Comparison of ENCODE assay signal across 8 cellular contexts in genomic region chr1:101769520-101769919, GRCh38.
A peak's percentile ranks its signal among the peaks of the same experiment; 100 is the strongest.
DNase-seq lines count a peak whose midpoint lies in the region; ATAC-seq and TF ChIP-seq lines count a peak whose summit lies in the region.

No MANE protein-coding gene starts in this region.

- ATAC-seq in HG03175 (IDR thresholded peaks at IDR 0.05; ENCODE audit: unreplicated experiment) (peak; percentile 87), HG03097 (IDR thresholded peaks at IDR 0.05; ENCODE audit: low FRiP score, unreplicated experiment) (no peak)

- H3K9me3 ChIP-seq in SK-N-SH, result no peaks in the 10 kb centered on the region
- H3K9me3 ChIP-seq in neural cell (ENCODE audit: low read length), result no peaks in the 10 kb centered on the region

- H2AFZ ChIP-seq in SK-N-SH (ENCODE audit: low read depth) (no peak overlapping the region), neural cell (ENCODE audit: low read depth, low read length) (no peak overlapping the region)

- TF ChIP-seq CTCF in SK-N-SH (IDR thresholded peaks at IDR 0.05) (peak; percentile 59), neural cell (IDR thresholded peaks at IDR 0.05; ENCODE audit: poor library complexity, severe bottlenecking) (no peak)

- H3K9ac ChIP-seq in SK-N-SH, result no peak overlapping the region
- H3K9ac ChIP-seq in neural cell (ENCODE audit: low read length), result no peak overlapping the region

- no peak for TF ChIP-seq EP300 in SK-N-SH (IDR thresholded peaks at IDR 0.05; ENCODE audit: borderline replicate concordance in 1 of 2, low read depth in 1 of 2, low read length in 1 of 2)
- TF ChIP-seq EP300 in neural cell (conservative IDR thresholded peaks at IDR 0.05; ENCODE audit: poor library complexity, severe bottlenecking), result no peak

- H4K20me1 ChIP-seq in SK-N-SH (ENCODE audit: insufficient read depth), result no peaks in the 10 kb centered on the region
- H4K20me1 ChIP-seq in neural cell (ENCODE audit: insufficient read depth), result no peaks in the 10 kb centered on the region

- H3K79me2 ChIP-seq in SK-N-SH (ENCODE audit: insufficient read depth) (no peaks in the 10 kb centered on the region), neural cell (replicated peaks; ENCODE audit: insufficient read depth, low read length) (no peaks in the 10 kb centered on the region)

- no peaks in the 10 kb centered on the region for H3K9me2 ChIP-seq in SK-N-SH
- H3K9me2 ChIP-seq in neural cell (ENCODE audit: insufficient read depth, low read length), result no peaks in the 10 kb centered on the region

- H3K4me2 ChIP-seq in SK-N-SH (no peak overlapping the region), neural cell (ENCODE audit: low read length) (no peak overlapping the region)

- no peaks in the 10 kb centered on the region for H3K4me1 ChIP-seq in SK-N-SH (ENCODE audit: control insufficient read depth in 1 of 2, insufficient read depth in 2 of 2, low read depth in 1 of 2, low read length in 1 of 2)

- DNase-seq in NCI-H526 (lab: John Stamatoyannopoulos, UW), result peak; percentile 5 to 55
- DNase-seq in NCI-H526 treated with DMSO at 0.1 percent for 48 hours (lab: John Stamatoyannopoulos, UW), result no peak
- peak; percentile 2 for DNase-seq in SK-N-SH
- DNase-seq in NCI-H2227 (lab: John Stamatoyannopoulos, UW; ENCODE audit: unreplicated experiment), result no peak
- no peak for DNase-seq in foreskin melanocyte

- TF ChIP-seq RAD21 in SK-N-SH (IDR thresholded peaks at IDR 0.05; ENCODE audit: low read length) (peak; percentile 63), neural cell (conservative IDR thresholded peaks at IDR 0.05) (peak; percentile 13)

- CTCF ChIA-PET in SK-N-SH (lab: Yijun Ruan, JAX), result interaction anchor here (0.6 to 2.0 kb wide), 9 partner anchors 10 to 425 kb away, joined by 3 to 7 read pairs (median 3); no protein-coding TSS in a partner anchor

- H3F3A ChIP-seq in SK-N-SH (replicated peaks; ENCODE audit: insufficient read depth), result no peaks in the 10 kb centered on the region
- no peaks in the 10 kb centered on the region for H3F3A ChIP-seq in neural cell (ENCODE audit: insufficient read depth, low read length, poor library complexity, severe bottlenecking)

- WGBS in SK-N-SH (ENCODE audit: low lambda C conversion rate), result 46% methylated on average over 3 of the region's 3 CpGs

- no peak overlapping the region for H3K27ac ChIP-seq in SK-N-SH (ENCODE audit: low read depth in 2 of 2, low read length in 1 of 2)
- no peak overlapping the region for H3K27ac ChIP-seq in neural cell (ENCODE audit: low read length)

- no peak overlapping the region for H3K4me3 ChIP-seq in SK-N-SH (ENCODE audit: low read depth in 2 of 2, low read length in 1 of 2)
- no peak overlapping the region for H3K4me3 ChIP-seq in neural cell (ENCODE audit: low read length)

- POLR2A ChIA-PET in SK-N-SH (lab: Yijun Ruan, JAX), result no interaction called here

- H3K27me3 ChIP-seq in SK-N-SH (ENCODE audit: insufficient read depth), result no peaks in the 10 kb centered on the region
- H3K27me3 ChIP-seq in neural cell (ENCODE audit: insufficient read depth, low read depth, low read length), result no peaks in the 10 kb centered on the region

- H3K36me3 ChIP-seq in SK-N-SH (replicated peaks in 1 of 2; ENCODE audit: control insufficient read depth in 1 of 2, insufficient read depth in 2 of 2, low read length in 1 of 2), result no peaks in the 10 kb centered on the region
- H3K36me3 ChIP-seq in neural cell (ENCODE audit: insufficient read depth, low read length), result no peaks in the 10 kb centered on the region

TF ChIP-seq in SK-N-SH, 30 proteins besides CTCF, POLR2A, EP300 and RAD21:
- peak; percentile 52; the same call in 1 of the 2 replicates for TF ChIP-seq SMC3 (IDR thresholded peaks at IDR 0.05; ENCODE audit: low read depth, low read length)
- TF ChIP-seq POLR2AphosphoS5 (IDR thresholded peaks at IDR 0.05; ENCODE audit: low read depth, low read length), result no peak
TF ChIP-seq in SK-N-SH: peak in this region for 1.

TF ChIP-seq in neural cell, 6 proteins besides CTCF, POLR2A, EP300 and RAD21:
- TF ChIP-seq REST (IDR thresholded peaks at IDR 0.05; ENCODE audit: borderline replicate concordance), result no peak
- no peak for TF ChIP-seq SMC3 (conservative IDR thresholded peaks at IDR 0.05; ENCODE audit: poor library complexity)
- TF ChIP-seq EZH2 (IDR thresholded peaks at IDR 0.05; ENCODE audit: borderline replicate concordance, insufficient read depth, low read length, poor library complexity, severe bottlenecking), result no peak
- no peak for TF ChIP-seq POLR2AphosphoS5 (IDR thresholded peaks at IDR 0.05)
- TF ChIP-seq TAF1 (IDR thresholded peaks at IDR 0.05; ENCODE audit: low read depth), result no peak
- no peak for TF ChIP-seq MXI1 (conservative IDR thresholded peaks at IDR 0.05; ENCODE audit: poor library complexity, severe bottlenecking)

Comparison
In these comparisons a context has a peak if more than half of its experiments do, and no peak if none do; other contexts are left out.
1. DNase-seq: peak in NCI-H526 (2 of 2) and SK-N-SH (single experiment); none in NCI-H526 treated with DMSO at 0.1 percent for 48 hours (single experiment), NCI-H2227 (single experiment) and foreskin melanocyte (single experiment).